Comparison of ENCODE assay signal across 1 cellular context in the genomic region with DNA sequence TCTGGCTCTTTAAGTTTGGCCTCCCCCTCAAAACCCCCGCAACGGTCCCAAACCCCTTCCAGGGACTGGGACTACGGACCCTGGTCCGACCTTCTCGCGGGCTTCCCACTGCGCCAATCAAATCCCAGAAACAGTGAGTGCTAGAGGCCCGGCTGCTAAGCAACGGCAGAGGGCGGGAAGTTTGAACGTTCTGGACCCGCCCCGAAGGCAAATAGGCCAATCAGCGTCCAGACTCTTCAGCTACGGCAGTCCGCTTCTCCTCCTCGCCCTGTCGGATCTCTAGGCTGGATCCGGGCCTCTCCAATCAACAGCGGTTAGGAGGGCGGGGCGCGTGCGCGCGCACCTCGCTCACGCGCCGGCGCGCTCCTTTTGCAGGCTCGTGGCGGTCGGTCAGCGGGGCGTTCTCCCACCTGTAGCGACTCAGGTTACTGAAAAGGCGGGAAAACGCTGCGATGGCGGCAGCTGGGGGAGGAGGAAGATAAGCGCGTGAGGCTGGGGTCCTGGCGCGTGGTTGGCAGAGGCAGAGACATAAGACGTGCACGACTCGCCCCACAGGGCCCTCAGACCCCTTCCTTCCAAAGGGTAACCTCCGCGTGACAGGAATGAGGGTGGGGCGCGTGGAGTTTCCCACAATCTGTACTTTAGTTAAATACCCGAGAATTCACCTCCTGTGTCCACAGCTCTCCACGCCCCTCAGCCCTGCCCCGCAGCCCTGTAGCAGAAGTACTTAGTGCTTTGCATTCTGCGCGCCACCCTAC.
TF ChIP-seq lines count a peak whose summit lies in the region.

A gene (plus strand): TSS at position 367 of the 758 bp plus-strand sequence. CDS start 462 bp downstream, outside the sequence.

TF ChIP-seq in WTC11, 78 proteins besides CTCF, POLR2A, EP300 and RAD21 (continued from another document):
- TF ChIP-seq, protein P1, sequence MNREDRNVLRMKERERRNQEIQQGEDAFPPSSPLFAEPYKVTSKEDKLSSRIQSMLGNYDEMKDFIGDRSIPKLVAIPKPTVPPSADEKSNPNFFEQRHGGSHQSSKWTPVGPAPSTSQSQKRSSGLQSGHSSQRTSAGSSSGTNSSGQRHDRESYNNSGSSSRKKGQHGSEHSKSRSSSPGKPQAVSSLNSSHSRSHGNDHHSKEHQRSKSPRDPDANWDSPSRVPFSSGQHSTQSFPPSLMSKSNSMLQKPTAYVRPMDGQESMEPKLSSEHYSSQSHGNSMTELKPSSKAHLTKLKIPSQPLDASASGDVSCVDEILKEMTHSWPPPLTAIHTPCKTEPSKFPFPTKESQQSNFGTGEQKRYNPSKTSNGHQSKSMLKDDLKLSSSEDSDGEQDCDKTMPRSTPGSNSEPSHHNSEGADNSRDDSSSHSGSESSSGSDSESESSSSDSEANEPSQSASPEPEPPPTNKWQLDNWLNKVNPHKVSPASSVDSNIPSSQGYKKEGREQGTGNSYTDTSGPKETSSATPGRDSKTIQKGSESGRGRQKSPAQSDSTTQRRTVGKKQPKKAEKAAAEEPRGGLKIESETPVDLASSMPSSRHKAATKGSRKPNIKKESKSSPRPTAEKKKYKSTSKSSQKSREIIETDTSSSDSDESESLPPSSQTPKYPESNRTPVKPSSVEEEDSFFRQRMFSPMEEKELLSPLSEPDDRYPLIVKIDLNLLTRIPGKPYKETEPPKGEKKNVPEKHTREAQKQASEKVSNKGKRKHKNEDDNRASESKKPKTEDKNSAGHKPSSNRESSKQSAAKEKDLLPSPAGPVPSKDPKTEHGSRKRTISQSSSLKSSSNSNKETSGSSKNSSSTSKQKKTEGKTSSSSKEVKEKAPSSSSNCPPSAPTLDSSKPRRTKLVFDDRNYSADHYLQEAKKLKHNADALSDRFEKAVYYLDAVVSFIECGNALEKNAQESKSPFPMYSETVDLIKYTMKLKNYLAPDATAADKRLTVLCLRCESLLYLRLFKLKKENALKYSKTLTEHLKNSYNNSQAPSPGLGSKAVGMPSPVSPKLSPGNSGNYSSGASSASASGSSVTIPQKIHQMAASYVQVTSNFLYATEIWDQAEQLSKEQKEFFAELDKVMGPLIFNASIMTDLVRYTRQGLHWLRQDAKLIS (CRISPR knock-in tag; IDR thresholded peaks at IDR 0.05; ENCODE audit: borderline replicate concordance), result no peak
- TF ChIP-seq ZNF121 (CRISPR knock-in tag; IDR thresholded peaks at IDR 0.05) (no peak; the same call in 1 of the 2 replicates), ZNF416 (CRISPR knock-in tag; IDR thresholded peaks at IDR 0.05) (no peak), RELA (CRISPR knock-in tag; IDR thresholded peaks at IDR 0.05; ENCODE audit: borderline replicate concordance) (peak; percentile 68; the same call in 1 of the 2 replicates), ZNF396 (CRISPR knock-in tag; IDR thresholded peaks at IDR 0.05; ENCODE audit: borderline replicate concordance) (no peak), SMAD3 (CRISPR knock-in tag; IDR thresholded peaks at IDR 0.05; ENCODE audit: borderline replicate concordance) (peak; percentile 99)
